1 cellular context compared by ENCODE assay signal in genomic region chr11:57653162-57653561, GRCh38.
TF ChIP-seq lines count a peak whose summit lies in the region.

No MANE protein-coding gene starts in this region.

TF ChIP-seq in K562, 482 proteins besides CTCF, POLR2A, EP300 and RAD21 (continued from another document):
- TF ChIP-seq TRIM25 (IDR thresholded peaks at IDR 0.05; ENCODE audit: borderline replicate concordance) (no peak), L3MBTL2 (IDR thresholded peaks at IDR 0.05) (0 out of 2 replicates have a peak, but pooled peaks have one; percentile 14), KDM5B (IDR thresholded peaks at IDR 0.05; ENCODE audit: insufficient replicate concordance, low read depth, low read length) (no peak), CBX8 (IDR thresholded peaks at IDR 0.05; ENCODE audit: borderline replicate concordance, extremely low read depth, low read depth, low read length, poor library complexity, severe bottlenecking) (no peak), ZNF57 (CRISPR knock-in tag; IDR thresholded peaks at IDR 0.05) (no peak)
